Comparison of ENCODE assay signal across 14 cellular contexts in genomic region chr3:67290424-67290823, GRCh38.
DNase-seq lines count a peak whose midpoint lies in the region; ATAC-seq and TF ChIP-seq lines count a peak whose summit lies in the region.
"Had no signal": no experiment of that assay in that cellular context is flagged by ENCODE, and none has a peak within 500 bp of the region (broad histone marks: within the 10 kb centered on the region; RNA-seq: fewer than 3 reads in every experiment).

No MANE protein-coding gene starts in this region.

- H3K36me3 ChIP-seq in heart left ventricle (no peaks in the 10 kb centered on the region), osteoblast (ENCODE audit: insufficient read depth, low read length) (no peaks in the 10 kb centered on the region)

- no peaks in the 10 kb centered on the region for H3K79me2 ChIP-seq in osteoblast (ENCODE audit: insufficient read depth, low read length)

- intact Hi-C loops in heart left ventricle (cut with DNase I), result no loop called here
- intact Hi-C loops in cardiac septum (cut with DNase I), result no loop called here

- no peaks in the 10 kb centered on the region for H3K27me3 ChIP-seq in heart left ventricle
- H3K27me3 ChIP-seq in osteoblast (ENCODE audit: insufficient read depth, low read length), result no peaks in the 10 kb centered on the region

- H3K9me3 ChIP-seq in heart left ventricle (no peaks in the 10 kb centered on the region), osteoblast (ENCODE audit: low read depth, low read length) (no peaks in the 10 kb centered on the region)

- no peaks in the 10 kb centered on the region for H4K20me1 ChIP-seq in osteoblast (ENCODE audit: insufficient read depth, low read length)

- TF ChIP-seq POLR2A in heart left ventricle (IDR thresholded peaks at IDR 0.05), result no peak

- H3K27ac ChIP-seq in heart left ventricle, result no peak overlapping the region
- no peak overlapping the region for H3K27ac ChIP-seq in osteoblast (ENCODE audit: low read depth, low read length)
- H3K27ac ChIP-seq: epithelial cell of prostate had no signal

- no peaks in the 10 kb centered on the region for H3K4me1 ChIP-seq in heart left ventricle
- H3K4me1 ChIP-seq in osteoblast (ENCODE audit: insufficient read depth, low read length), result no peaks in the 10 kb centered on the region

- TF ChIP-seq CTCF in heart left ventricle (IDR thresholded peaks at IDR 0.05) (no peak), osteoblast (IDR thresholded peaks at IDR 0.05; ENCODE audit: extremely low read depth, low read depth, low read length) (no peak)

- no peak overlapping the region for H3K4me2 ChIP-seq in osteoblast (ENCODE audit: insufficient read depth, low read length)

- 80 to 83% (median 81%) methylated on average over 4 of the region's 4 CpGs for WGBS in heart left ventricle, 4 donors

- DNase-seq in heart left ventricle, result no peak
- no peak for DNase-seq in cardiac septum (ENCODE audit: low spot score)
- DNase-seq in globus pallidus (ENCODE audit: low spot score), result peak; percentile 60
- no peak for DNase-seq in activated effector memory CD4-positive, alpha-beta T cell treated with anti-CD3 and anti-CD28 coated beads, Interleukin-2, amount 50 U/mL, for 16 hours
- no peak for DNase-seq in HCEC 1CT
- no peak for DNase-seq in osteoblast (ENCODE audit: insufficient read length, low spot score, missing footprints)
- DNase-seq in GOT3 (lab: John Stamatoyannopoulos, UW), result no peak
- DNase-seq: activated T-cell treated with anti-CD3 and anti-CD28 coated beads, Interleukin-2, amount 50 U/mL, for 72 hours; DMS79; NCI-H1694 treated with DMSO at 0.1 percent for 48 hours; PC-3 had no signal

- H3K4me3 ChIP-seq in heart left ventricle, result no peak overlapping the region
- H3K4me3 ChIP-seq in osteoblast (ENCODE audit: insufficient read depth, low read length), result no peak overlapping the region
- H3K4me3 ChIP-seq: skin epidermis had no signal

- H2AFZ ChIP-seq in osteoblast (ENCODE audit: low read length), result no peak overlapping the region

- ATAC-seq in heart left ventricle (peak in 3 of 4 donors; percentile 18 to 75 (median 52)), HG03378 (IDR thresholded peaks at IDR 0.05; ENCODE audit: unreplicated experiment) (peak; percentile 71)
- ATAC-seq: activated T-cell treated with anti-CD3 and anti-CD28 coated beads, Interleukin-2, amount 50 U/mL, for 72 hours; PC-3 had no signal
